Comparison of ENCODE assay signal across 28 cellular contexts in the genomic region with DNA sequence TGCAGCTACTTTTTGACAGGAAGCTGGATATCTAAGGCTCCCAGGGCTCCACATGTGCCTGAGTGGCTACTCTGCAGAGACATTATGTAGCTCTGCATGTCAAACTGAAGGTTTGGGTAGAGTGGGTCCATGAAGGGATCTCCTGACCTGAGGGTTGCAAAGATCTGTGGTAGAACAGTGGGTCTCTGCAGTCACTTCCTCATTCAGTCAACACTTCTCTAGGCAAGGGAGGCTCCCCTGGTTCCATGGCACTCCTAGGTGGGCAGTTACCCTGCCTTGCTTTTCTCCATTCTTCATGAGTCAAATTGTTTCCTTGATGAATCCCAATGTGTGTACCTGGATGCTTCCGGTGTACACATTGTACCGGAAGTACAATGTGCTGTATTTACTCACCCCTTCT. TPM values are rescaled to one million over a fixed set of nuclear protein-coding genes. Genes with fewer than 3 reads are reported as not detected.
DNase-seq lines count a peak whose midpoint lies in the region; ATAC-seq, FAIRE-seq and TF ChIP-seq lines count a peak whose summit lies in the region.
"Had no signal": no experiment of that assay in that cellular context is flagged by ENCODE, and none has a peak within 500 bp of the region (broad histone marks: within the 10 kb centered on the region; RNA-seq: fewer than 3 reads in every experiment).

No MANE protein-coding gene starts in this region.

- H3K9ac ChIP-seq in Karpas-422 (ENCODE audit: low read length) (no peak overlapping the region), K562 (ENCODE audit: insufficient read depth in 1 of 2, low read depth in 2 of 2, low read length in 2 of 2) (no peak overlapping the region)
- H3K9ac ChIP-seq: GM23248 had no signal

- POLR2A ChIA-PET in K562 (lab: Yijun Ruan, JAX) = no interaction called here

- no peaks in the 10 kb centered on the region for H3K36me3 ChIP-seq in Karpas-422 (ENCODE audit: insufficient read depth, low read length)
- no peaks in the 10 kb centered on the region for H3K36me3 ChIP-seq in K562 (ENCODE audit: control insufficient read depth, insufficient read depth, low read length)
- H3K36me3 ChIP-seq in pancreas = no peaks in the 10 kb centered on the region
- H3K36me3 ChIP-seq: HAP-1 had no signal

- H3K4me1 ChIP-seq in Karpas-422 (ENCODE audit: low read length) = peaks cover 3% of the 10 kb centered on the region; the same call in 1 of the 2 replicates
- H3K4me1 ChIP-seq in K562 (replicated peaks in 1 of 2; ENCODE audit: control insufficient read depth in 2 of 2, insufficient read depth in 2 of 2, low read length in 2 of 2) = no peaks in the 10 kb centered on the region; a peak in 1 of 5 replicates
- H3K4me1 ChIP-seq in pancreas = no peaks in the 10 kb centered on the region
- H3K4me1 ChIP-seq: HAP-1 had no signal

- H3K27ac ChIP-seq in Karpas-422 (ENCODE audit: low read length) = no peak overlapping the region
- no peak overlapping the region for H3K27ac ChIP-seq in K562 (ENCODE audit: extremely low read depth, low read depth, low read length)
- H3K27ac ChIP-seq in pancreas = no peak overlapping the region
- H3K27ac ChIP-seq: 22Rv1, GM23248, RWPE1 had no signal

- H4K20me1 ChIP-seq in Karpas-422 (ENCODE audit: insufficient read depth, low read depth, low read length) (no peaks in the 10 kb centered on the region), K562 (replicated peaks; ENCODE audit: control insufficient read depth, insufficient read depth, low read length) (no peaks in the 10 kb centered on the region)

- TF ChIP-seq RAD21 in K562 (CRISPR knock-in tag; conservative IDR thresholded peaks at IDR 0.05 in 1 of 2, IDR thresholded peaks at IDR 0.05 in 1 of 2) = no peak

- no peak for TF ChIP-seq CTCF in NB4 (IDR thresholded peaks at IDR 0.05; ENCODE audit: low read depth, low read length)
- no peak for TF ChIP-seq CTCF in K562 (IDR thresholded peaks at IDR 0.05 in 2 of 3, conservative IDR thresholded peaks at IDR 0.05 in 1 of 3; ENCODE audit: insufficient read depth in 2 of 3, low read depth in 1 of 3, low read length in 3 of 3)
- TF ChIP-seq CTCF in pancreas (IDR thresholded peaks at IDR 0.05) = no peak

- H3K9me3 ChIP-seq in Karpas-422 (ENCODE audit: low read length) (no peaks in the 10 kb centered on the region), K562 (replicated peaks; ENCODE audit: control insufficient read depth, insufficient read depth, low read depth, low read length) (no peaks in the 10 kb centered on the region; the same call in 1 of the 2 replicates), pancreas (no peaks in the 10 kb centered on the region)
- H3K9me3 ChIP-seq: HAP-1 had no signal

- in situ Hi-C loops in K562 (cut with MboI) = loop anchor here (10.0 kb wide), 1 partner anchor 231 kb away; the partner anchor contains the start of gene ST8SIA1

- no peak for FAIRE-seq in K562 (lab: Jason Lieb, UNC)
- no peak for FAIRE-seq in pancreas (lab: Jason Lieb, UNC)
- FAIRE-seq: HTR-8/SVneo had no signal

- ATAC-seq in K562 (no peak), GM18511 (IDR thresholded peaks at IDR 0.05; ENCODE audit: unreplicated experiment) (no peak), pancreas (no peak), HG02763 (IDR thresholded peaks at IDR 0.05; ENCODE audit: unreplicated experiment) (no peak)
- ATAC-seq: SK-N-SH treated with all-trans-retinoic acid at 6 μM for 48 hours had no signal

- no peak overlapping the region for H3K4me2 ChIP-seq in Karpas-422 (ENCODE audit: low read depth, low read length, poor library complexity, severe bottlenecking)
- no peak overlapping the region for H3K4me2 ChIP-seq in K562 (ENCODE audit: insufficient read depth, low read length)

- DNase-seq in DMS53 (lab: John Stamatoyannopoulos, UW) (peak; percentile 33), DMS53 treated with DMSO at 0.1 percent for 48 hours (lab: John Stamatoyannopoulos, UW; ENCODE audit: unreplicated experiment) (no peak), Karpas-422 (no peak), NB4 (ENCODE audit: low read depth) (peak; percentile 34), K562 (ENCODE audit: extremely low read depth in 1 of 4, low spot score in 3 of 4) (no peak), pancreas (no peak)
- DNase-seq: ACHN; C1 segment of cervical spinal cord; Calu3; CD8-positive, alpha-beta memory T cell; DMS79; GM23248; MM.1S; NCI-H1417; NCI-H1694 treated with DMSO at 0.1 percent for 48 hours; NCI-H2081 treated with DMSO at 0.1 percent for 48 hours; NCI-H2171 treated with DMSO at 0.1 percent for 48 hours; NCI-H524 treated with DMSO at 0.1 percent for 48 hours; NCI-H82; SHP77 treated with DMSO at 0.1 percent for 48 hours; T-helper 1 cell had no signal

- H3K9me2 ChIP-seq in Karpas-422 (replicated peaks; ENCODE audit: insufficient read depth, low read length) = no peaks in the 10 kb centered on the region

- intact Hi-C loops in K562 (cut with micrococcal nuclease) = no loop called here
- intact Hi-C loops in pancreas (cut with DNase I) = no loop called here

- H3K79me2 ChIP-seq in Karpas-422 (ENCODE audit: low read length) (no peaks in the 10 kb centered on the region), K562 (ENCODE audit: control insufficient read depth, insufficient read depth, low read length) (no peaks in the 10 kb centered on the region)

- no peaks in the 10 kb centered on the region for H3K9me1 ChIP-seq in K562 (ENCODE audit: control insufficient read depth, insufficient read depth, low read length)

- H3K27me3 ChIP-seq in Karpas-422 (ENCODE audit: low read length) (no peaks in the 10 kb centered on the region), K562 (ENCODE audit: control insufficient read depth in 2 of 2, insufficient read depth in 2 of 2, low read length in 2 of 2) (no peaks in the 10 kb centered on the region), pancreas (no peaks in the 10 kb centered on the region)

- peak overlapping the region; percentile 32; the same call in 1 of the 2 replicates for H2AFZ ChIP-seq in Karpas-422 (ENCODE audit: low read length)
- H2AFZ ChIP-seq in K562 (ENCODE audit: low read depth, low read length) = peak overlapping the region; percentile 51; the same call in 1 of the 2 replicates
- H2AFZ ChIP-seq: GM23248 had no signal

- WGBS in K562 (ENCODE audit: insufficient coverage, low coverage, missing lambda C conversion rate) = 0% methylated on average over 2 of the region's 2 CpGs
- 77 to 86% methylated on average over 2 of the region's 2 CpGs for WGBS in pancreas, 2 donors

- H3K4me3 ChIP-seq in Karpas-422 (ENCODE audit: low read length) = no peak overlapping the region
- H3K4me3 ChIP-seq in NB4 (ENCODE audit: low read depth, low read length) = no peak overlapping the region
- no peak overlapping the region for H3K4me3 ChIP-seq in K562
- no peak overlapping the region for H3K4me3 ChIP-seq in pancreas
- H3K4me3 ChIP-seq: GM23248, HAP-1 had no signal

- no peak for TF ChIP-seq EP300 in K562 (IDR thresholded peaks at IDR 0.05; ENCODE audit: low read length)

- TF ChIP-seq POLR2A in NB4 (IDR thresholded peaks at IDR 0.05; ENCODE audit: extremely low read depth, insufficient read length) (no peak), K562 (conservative IDR thresholded peaks at IDR 0.05) (no peak)

- CTCF ChIA-PET in K562 (lab: Yijun Ruan, JAX; ENCODE audit: low intra/inter-chr PET ratio) = no interaction called here

- no TSS peak for BruUV-seq in K562 (replicated peaks; lab: Mats Ljungman, UMichigan)

TF ChIP-seq in K562, 482 proteins besides CTCF, POLR2A, EP300 and RAD21:
- TF ChIP-seq POLR2B (IDR thresholded peaks at IDR 0.05; ENCODE audit: low read depth, partially characterized antibody) = no peak
- TF ChIP-seq MCM5 (IDR thresholded peaks at IDR 0.05; ENCODE audit: low read depth) = no peak
- peak; percentile 51 for TF ChIP-seq SPI1 (IDR thresholded peaks at IDR 0.05; ENCODE audit: borderline replicate concordance, low read depth, low read length)
- TF ChIP-seq, protein P1, sequence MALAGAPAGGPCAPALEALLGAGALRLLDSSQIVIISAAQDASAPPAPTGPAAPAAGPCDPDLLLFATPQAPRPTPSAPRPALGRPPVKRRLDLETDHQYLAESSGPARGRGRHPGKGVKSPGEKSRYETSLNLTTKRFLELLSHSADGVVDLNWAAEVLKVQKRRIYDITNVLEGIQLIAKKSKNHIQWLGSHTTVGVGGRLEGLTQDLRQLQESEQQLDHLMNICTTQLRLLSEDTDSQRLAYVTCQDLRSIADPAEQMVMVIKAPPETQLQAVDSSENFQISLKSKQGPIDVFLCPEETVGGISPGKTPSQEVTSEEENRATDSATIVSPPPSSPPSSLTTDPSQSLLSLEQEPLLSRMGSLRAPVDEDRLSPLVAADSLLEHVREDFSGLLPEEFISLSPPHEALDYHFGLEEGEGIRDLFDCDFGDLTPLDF (CRISPR knock-in tag; IDR thresholded peaks at IDR 0.05) = no peak

RNA-seq across cellular contexts. Expression of gene CMAS, which starts 57.4 kb away (rescaled TPM):
- 34.0 and 35.8 TPM in 2 replicates for total RNA-seq in Karpas-422 (2014; rRNA removed; shearing (Covaris generic); ENCODE audit: low replicate concordance)
- total RNA-seq in K562 (2011; cell fraction: chromatin; rRNA removed; ENCODE audit: low replicate concordance) = 13.8 and 49.6 TPM in 2 replicates
- total RNA-seq in K562 (2011; cell fraction: nucleolus; rRNA removed) = 9.2 and 10.9 TPM in 2 replicates
- total RNA-seq in K562 (2011; cell fraction: nucleoplasm; rRNA removed) = 19.1 and 21.8 TPM in 2 replicates
- total RNA-seq in K562 (2014; rRNA removed) (65.3 and 66.4 TPM in 2 replicates), K562 (2014; rRNA removed; fragmentation: Illumina TruSeq; extraction: Trizol) (74.5 and 82.5 TPM in 2 replicates), K562 (2015; rRNA removed; fragmentation: Illumina TruSeq; extraction: Trizol) (48.3 and 49.4 TPM in 2 replicates), K562 (2021) (73.3 and 74.1 TPM in 2 replicates), pancreas (10 to 100 TPM; 10.9 to 18.9 (median 16.0) TPM)
- polyA plus RNA-seq in K562 (2011; rRNA removed) (56.3 and 84.6 TPM in 2 replicates), K562 (2014; fragmentation: Illumina TruSeq; extraction: Trizol) (58.4 and 64.8 TPM in 2 replicates), K562 (2014; fragmentation: Nextera tagmentation; extraction: Ambion mirVana) (10 to 100 TPM; 29.7 to 32.0 TPM), K562 (2014; rRNA removed) (92.2 and 108 TPM in 2 replicates), pancreas (10 to 100 TPM; 12.8 to 23.6 TPM)
- 13.5 and 17.5 TPM in 2 replicates for polyA plus RNA-seq in K562 (2011; cell fraction: cytosol; rRNA removed)
- 11.9 and 16.0 TPM in 2 replicates for polyA plus RNA-seq in K562 (2011; cell fraction: nucleus; rRNA removed)
- 51.0 and 59.8 TPM in 2 replicates for polyA plus RNA-seq in K562 (2012)
- polyA minus RNA-seq in K562 (2011; rRNA and poly(A)+ RNA removed) = 39.0 and 55.8 TPM in 2 replicates
- 17.4 and 24.0 TPM in 2 replicates for polyA minus RNA-seq in K562 (2011; cell fraction: cytosol; rRNA and poly(A)+ RNA removed)
- polyA minus RNA-seq in K562 (2011; cell fraction: nucleus; rRNA and poly(A)+ RNA removed) = 12.3 and 20.1 TPM in 2 replicates

Comparison
In these comparisons a context has a peak if more than half of its experiments do, and no peak if none do; other contexts are left out.
1. DNase-seq: peak in DMS53 (single experiment) and NB4 (single experiment); none in DMS53 treated with DMSO at 0.1 percent for 48 hours (single experiment), Karpas-422 (single experiment), K562 (0 of 4) and pancreas (0 of 6).